1 cellular context compared by ENCODE assay signal in genomic region chr11:65857500-65858353, GRCh38.
TF ChIP-seq lines count a peak whose summit lies in the region.

CFL1 (minus strand) TSS chr11:65858180; CDS start chr11:65858099, 81 bp downstream.

TF ChIP-seq in HepG2, 621 proteins besides CTCF, POLR2A, EP300 and RAD21 (continued from another document):
- TF ChIP-seq ZNF407 (CRISPR knock-in tag; IDR thresholded peaks at IDR 0.05; ENCODE audit: not compliant biosample characterization), result no peak
- TF ChIP-seq KLF6 (CRISPR knock-in tag; IDR thresholded peaks at IDR 0.05), result peak; percentile 92
- TF ChIP-seq ZNF205 (CRISPR knock-in tag; IDR thresholded peaks at IDR 0.05), result no peak
- TF ChIP-seq NR2F1 (CRISPR knock-in tag; IDR thresholded peaks at IDR 0.05), result no peak
- no peak; the same call in 1 of the 2 replicates for TF ChIP-seq ZNF747 (CRISPR knock-in tag; IDR thresholded peaks at IDR 0.05; ENCODE audit: borderline replicate concordance)
- TF ChIP-seq ATAD3A (CRISPR knock-in tag; IDR thresholded peaks at IDR 0.05), result no peak
- peak; percentile 70; the same call in 1 of the 2 replicates for TF ChIP-seq SNAI1 (CRISPR knock-in tag; IDR thresholded peaks at IDR 0.05; ENCODE audit: borderline replicate concordance)
- TF ChIP-seq ETV5 (CRISPR knock-in tag; IDR thresholded peaks at IDR 0.05; ENCODE audit: borderline replicate concordance), result peak; percentile 81
- TF ChIP-seq HNF4A (CRISPR knock-in tag; IDR thresholded peaks at IDR 0.05), result no peak
- TF ChIP-seq TFDP2 (CRISPR knock-in tag; IDR thresholded peaks at IDR 0.05), result peak; percentile 95
- TF ChIP-seq DNMT1 (CRISPR knock-in tag; IDR thresholded peaks at IDR 0.05), result no peak
- TF ChIP-seq MBD4 (IDR thresholded peaks at IDR 0.05; ENCODE audit: borderline replicate concordance, low read length), result no peak
- TF ChIP-seq ZMYM3 (CRISPR knock-in tag; IDR thresholded peaks at IDR 0.05), result no peak
- peak; percentile 64; the same call in 1 of the 2 replicates for TF ChIP-seq ZNF788 (CRISPR knock-in tag; IDR thresholded peaks at IDR 0.05; ENCODE audit: borderline replicate concordance)
- TF ChIP-seq ZBTB43 (CRISPR knock-in tag; conservative IDR thresholded peaks at IDR 0.05), result no peak; the same call in 1 of the 2 replicates
- no peak for TF ChIP-seq ZBTB10 (CRISPR knock-in tag; IDR thresholded peaks at IDR 0.05; ENCODE audit: borderline replicate concordance)
- TF ChIP-seq ZIK1 (CRISPR knock-in tag; IDR thresholded peaks at IDR 0.05; ENCODE audit: borderline replicate concordance, low read depth), result peak; percentile 70; the same call in 1 of the 2 replicates
- TF ChIP-seq ZBTB49 (CRISPR knock-in tag; IDR thresholded peaks at IDR 0.05; ENCODE audit: borderline replicate concordance), result no peak
TF ChIP-seq in HepG2: peak in this region for 255.
